In the genomic region with DNA sequence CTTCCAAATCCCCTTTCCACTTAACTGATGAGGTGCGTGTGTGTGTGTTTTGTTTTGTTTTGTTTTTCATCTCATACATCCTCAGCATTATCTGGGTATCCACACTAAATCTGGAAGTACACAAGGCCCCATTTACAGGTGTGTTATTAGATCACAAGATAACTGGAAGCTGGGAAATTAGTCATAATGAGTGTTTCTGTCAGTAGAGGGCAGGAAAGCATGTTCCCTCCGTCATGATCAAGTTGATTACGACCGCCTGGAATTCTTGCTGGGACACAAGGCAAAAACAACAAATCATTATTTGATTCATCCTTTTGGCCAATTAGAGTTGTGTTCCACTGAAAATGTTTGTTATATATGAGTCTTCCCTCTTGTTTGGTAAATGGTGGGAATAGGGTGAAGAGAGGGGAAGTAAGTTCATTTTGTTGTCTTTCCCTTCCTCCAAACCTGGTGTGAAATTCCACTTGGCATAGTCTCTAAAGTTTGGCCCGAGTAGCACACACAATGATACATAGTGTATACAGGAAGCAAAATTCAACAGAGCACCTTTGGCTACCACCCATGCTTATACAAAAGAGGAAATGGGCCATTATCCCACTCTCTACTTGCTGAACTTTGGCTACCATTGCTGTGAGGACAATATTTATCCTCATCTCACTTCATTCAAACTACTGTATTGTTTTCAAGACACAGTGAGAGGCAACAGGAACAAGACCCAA, we compare ENCODE assay signal across 1 cellular context.
TF ChIP-seq lines count a peak whose summit lies in the region.

No MANE protein-coding gene starts in this region.

TF ChIP-seq in H1, 55 proteins besides CTCF, POLR2A, EP300 and RAD21:
- no peak for TF ChIP-seq SP4 (IDR thresholded peaks at IDR 0.05; ENCODE audit: low read length)
- no peak for TF ChIP-seq SRF (IDR thresholded peaks at IDR 0.05; ENCODE audit: low read depth, low read length)
- TF ChIP-seq SP1 (IDR thresholded peaks at IDR 0.05; ENCODE audit: low read depth, low read length), result no peak
- no peak for TF ChIP-seq ZNF274 (IDR thresholded peaks at IDR 0.05; ENCODE audit: borderline replicate concordance, extremely low read depth, low read length)
- no peak for TF ChIP-seq RXRA (IDR thresholded peaks at IDR 0.05; ENCODE audit: insufficient read depth, low read depth, low read length)
- TF ChIP-seq SP2 (IDR thresholded peaks at IDR 0.05; ENCODE audit: low read length), result no peak
- no peak for TF ChIP-seq CHD2 (IDR thresholded peaks at IDR 0.05; ENCODE audit: low read length)
- no peak for TF ChIP-seq HDAC2 (IDR thresholded peaks at IDR 0.05; ENCODE audit: borderline replicate concordance in 1 of 2, low read depth in 2 of 2, low read length in 2 of 2)
- TF ChIP-seq MAFK (IDR thresholded peaks at IDR 0.05; ENCODE audit: low read depth, low read length), result no peak
- TF ChIP-seq RBBP5 (IDR thresholded peaks at IDR 0.05; ENCODE audit: borderline replicate concordance, low read depth, low read length), result no peak
- TF ChIP-seq CREB1 (IDR thresholded peaks at IDR 0.05), result no peak
- TF ChIP-seq, protein P1, sequence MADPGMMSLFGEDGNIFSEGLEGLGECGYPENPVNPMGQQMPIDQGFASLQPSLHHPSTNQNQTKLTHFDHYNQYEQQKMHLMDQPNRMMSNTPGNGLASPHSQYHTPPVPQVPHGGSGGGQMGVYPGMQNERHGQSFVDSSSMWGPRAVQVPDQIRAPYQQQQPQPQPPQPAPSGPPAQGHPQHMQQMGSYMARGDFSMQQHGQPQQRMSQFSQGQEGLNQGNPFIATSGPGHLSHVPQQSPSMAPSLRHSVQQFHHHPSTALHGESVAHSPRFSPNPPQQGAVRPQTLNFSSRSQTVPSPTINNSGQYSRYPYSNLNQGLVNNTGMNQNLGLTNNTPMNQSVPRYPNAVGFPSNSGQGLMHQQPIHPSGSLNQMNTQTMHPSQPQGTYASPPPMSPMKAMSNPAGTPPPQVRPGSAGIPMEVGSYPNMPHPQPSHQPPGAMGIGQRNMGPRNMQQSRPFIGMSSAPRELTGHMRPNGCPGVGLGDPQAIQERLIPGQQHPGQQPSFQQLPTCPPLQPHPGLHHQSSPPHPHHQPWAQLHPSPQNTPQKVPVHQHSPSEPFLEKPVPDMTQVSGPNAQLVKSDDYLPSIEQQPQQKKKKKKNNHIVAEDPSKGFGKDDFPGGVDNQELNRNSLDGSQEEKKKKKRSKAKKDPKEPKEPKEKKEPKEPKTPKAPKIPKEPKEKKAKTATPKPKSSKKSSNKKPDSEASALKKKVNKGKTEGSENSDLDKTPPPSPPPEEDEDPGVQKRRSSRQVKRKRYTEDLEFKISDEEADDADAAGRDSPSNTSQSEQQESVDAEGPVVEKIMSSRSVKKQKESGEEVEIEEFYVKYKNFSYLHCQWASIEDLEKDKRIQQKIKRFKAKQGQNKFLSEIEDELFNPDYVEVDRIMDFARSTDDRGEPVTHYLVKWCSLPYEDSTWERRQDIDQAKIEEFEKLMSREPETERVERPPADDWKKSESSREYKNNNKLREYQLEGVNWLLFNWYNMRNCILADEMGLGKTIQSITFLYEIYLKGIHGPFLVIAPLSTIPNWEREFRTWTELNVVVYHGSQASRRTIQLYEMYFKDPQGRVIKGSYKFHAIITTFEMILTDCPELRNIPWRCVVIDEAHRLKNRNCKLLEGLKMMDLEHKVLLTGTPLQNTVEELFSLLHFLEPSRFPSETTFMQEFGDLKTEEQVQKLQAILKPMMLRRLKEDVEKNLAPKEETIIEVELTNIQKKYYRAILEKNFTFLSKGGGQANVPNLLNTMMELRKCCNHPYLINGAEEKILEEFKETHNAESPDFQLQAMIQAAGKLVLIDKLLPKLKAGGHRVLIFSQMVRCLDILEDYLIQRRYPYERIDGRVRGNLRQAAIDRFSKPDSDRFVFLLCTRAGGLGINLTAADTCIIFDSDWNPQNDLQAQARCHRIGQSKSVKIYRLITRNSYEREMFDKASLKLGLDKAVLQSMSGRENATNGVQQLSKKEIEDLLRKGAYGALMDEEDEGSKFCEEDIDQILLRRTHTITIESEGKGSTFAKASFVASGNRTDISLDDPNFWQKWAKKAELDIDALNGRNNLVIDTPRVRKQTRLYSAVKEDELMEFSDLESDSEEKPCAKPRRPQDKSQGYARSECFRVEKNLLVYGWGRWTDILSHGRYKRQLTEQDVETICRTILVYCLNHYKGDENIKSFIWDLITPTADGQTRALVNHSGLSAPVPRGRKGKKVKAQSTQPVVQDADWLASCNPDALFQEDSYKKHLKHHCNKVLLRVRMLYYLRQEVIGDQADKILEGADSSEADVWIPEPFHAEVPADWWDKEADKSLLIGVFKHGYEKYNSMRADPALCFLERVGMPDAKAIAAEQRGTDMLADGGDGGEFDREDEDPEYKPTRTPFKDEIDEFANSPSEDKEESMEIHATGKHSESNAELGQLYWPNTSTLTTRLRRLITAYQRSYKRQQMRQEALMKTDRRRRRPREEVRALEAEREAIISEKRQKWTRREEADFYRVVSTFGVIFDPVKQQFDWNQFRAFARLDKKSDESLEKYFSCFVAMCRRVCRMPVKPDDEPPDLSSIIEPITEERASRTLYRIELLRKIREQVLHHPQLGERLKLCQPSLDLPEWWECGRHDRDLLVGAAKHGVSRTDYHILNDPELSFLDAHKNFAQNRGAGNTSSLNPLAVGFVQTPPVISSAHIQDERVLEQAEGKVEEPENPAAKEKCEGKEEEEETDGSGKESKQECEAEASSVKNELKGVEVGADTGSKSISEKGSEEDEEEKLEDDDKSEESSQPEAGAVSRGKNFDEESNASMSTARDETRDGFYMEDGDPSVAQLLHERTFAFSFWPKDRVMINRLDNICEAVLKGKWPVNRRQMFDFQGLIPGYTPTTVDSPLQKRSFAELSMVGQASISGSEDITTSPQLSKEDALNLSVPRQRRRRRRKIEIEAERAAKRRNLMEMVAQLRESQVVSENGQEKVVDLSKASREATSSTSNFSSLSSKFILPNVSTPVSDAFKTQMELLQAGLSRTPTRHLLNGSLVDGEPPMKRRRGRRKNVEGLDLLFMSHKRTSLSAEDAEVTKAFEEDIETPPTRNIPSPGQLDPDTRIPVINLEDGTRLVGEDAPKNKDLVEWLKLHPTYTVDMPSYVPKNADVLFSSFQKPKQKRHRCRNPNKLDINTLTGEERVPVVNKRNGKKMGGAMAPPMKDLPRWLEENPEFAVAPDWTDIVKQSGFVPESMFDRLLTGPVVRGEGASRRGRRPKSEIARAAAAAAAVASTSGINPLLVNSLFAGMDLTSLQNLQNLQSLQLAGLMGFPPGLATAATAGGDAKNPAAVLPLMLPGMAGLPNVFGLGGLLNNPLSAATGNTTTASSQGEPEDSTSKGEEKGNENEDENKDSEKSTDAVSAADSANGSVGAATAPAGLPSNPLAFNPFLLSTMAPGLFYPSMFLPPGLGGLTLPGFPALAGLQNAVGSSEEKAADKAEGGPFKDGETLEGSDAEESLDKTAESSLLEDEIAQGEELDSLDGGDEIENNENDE (IDR thresholded peaks at IDR 0.05; ENCODE audit: insufficient replicate concordance, low read length), result no peak
- TF ChIP-seq TEAD4 (IDR thresholded peaks at IDR 0.05; ENCODE audit: low read depth, low read length), result no peak
- TF ChIP-seq TAF7 (optimal IDR thresholded peaks at IDR 0.05; ENCODE audit: borderline replicate concordance, low read depth, low read length), result no peak
- TF ChIP-seq BCL11A (IDR thresholded peaks at IDR 0.05; ENCODE audit: low read depth in 2 of 2, low read length in 2 of 2), result no peak
- TF ChIP-seq GABPA (IDR thresholded peaks at IDR 0.05; ENCODE audit: borderline replicate concordance, insufficient read depth, low read length), result no peak
- TF ChIP-seq BRCA1 (IDR thresholded peaks at IDR 0.05; ENCODE audit: low read depth, low read length), result no peak
- TF ChIP-seq EZH2 (IDR thresholded peaks at IDR 0.05; ENCODE audit: low read depth, low read length, severe bottlenecking), result no peak
- no peak for TF ChIP-seq SIX5 (IDR thresholded peaks at IDR 0.05; ENCODE audit: low read depth, low read length)
